In genomic region chr4:95283320-95283719, GRCh38 we compare ENCODE assay signal across 21 cellular contexts.
"Had no signal": no experiment of that assay in that cellular context is flagged by ENCODE, and none has a peak within 500 bp of the region (broad histone marks: within the 10 kb centered on the region; RNA-seq: fewer than 3 reads in every experiment).

No MANE protein-coding gene starts in this region.

- ATAC-seq: activated CD8-positive, alpha-beta T cell treated with anti-CD3 and anti-CD28 coated beads, Interleukin-2, amount 10 ng/mL, durations not matched to agents 7 days and 5 days; heart right ventricle; left lung; natural killer cell; stimulated activated naive CD8-positive, alpha-beta T cell treated with anti-CD3 and anti-CD28 coated beads, Interleukin-15, Interleukin-2, amounts not matched to agents 100 U/mL and 50 U/mL, for 24 hours had no signal

- H3K9me3 ChIP-seq: colonic mucosa, esophagus squamous epithelium, ovary, prostate gland, uterus had no signal

- H3K36me3 ChIP-seq: brain microvascular endothelial cell, colonic mucosa, esophagus squamous epithelium, heart right ventricle, left lung, ovary, prostate gland, right atrium auricular region, uterus had no signal

- H3K4me3 ChIP-seq: colonic mucosa, esophagus squamous epithelium, heart right ventricle, left lung, ovary, prostate gland, right atrium auricular region, tibial nerve, uterus had no signal

- DNase-seq: activated CD4-positive, alpha-beta T cell treated with anti-CD3 and anti-CD28 coated beads for 1 hour; activated CD4-positive, alpha-beta T cell treated with anti-CD3 and anti-CD28 coated beads, Interleukin-2, amount 50 U/mL, for 1 hour; activated CD8-positive, alpha-beta T cell treated with anti-CD3 and anti-CD28 coated beads, Interleukin-2, amount 10 ng/mL, durations not matched to agents 7 days and 5 days; activated gamma-delta T cell; aorta; brain microvascular endothelial cell; colonic mucosa; endodermal cell; esophagus squamous epithelium; heart right ventricle; kidney; left lung; natural killer cell; ovary; stimulated activated CD4-positive, alpha-beta T cell treated with anti-CD3 and anti-CD28 coated beads, Interleukin-4, amount 100 ng/mL, for 4 hours; stimulated activated naive CD8-positive, alpha-beta T cell treated with anti-CD3 and anti-CD28 coated beads, Interleukin-15, Interleukin-2, amounts not matched to agents 100 U/mL and 50 U/mL, for 24 hours; T-helper 9 cell; uterus had no signal

- H3K27me3 ChIP-seq: brain microvascular endothelial cell, colonic mucosa, esophagus squamous epithelium, heart right ventricle, left lung, ovary, right atrium auricular region, tibial nerve, uterus had no signal

- H3K27ac ChIP-seq: brain microvascular endothelial cell, colonic mucosa, esophagus squamous epithelium, heart right ventricle, left lung, ovary, prostate gland, right atrium auricular region, tibial nerve, uterus had no signal

- H3K4me1 ChIP-seq: colonic mucosa, esophagus squamous epithelium, heart right ventricle, left lung, prostate gland, right atrium auricular region, tibial nerve, uterus had no signal

- FAIRE-seq: kidney had no signal
